In the genomic region with DNA sequence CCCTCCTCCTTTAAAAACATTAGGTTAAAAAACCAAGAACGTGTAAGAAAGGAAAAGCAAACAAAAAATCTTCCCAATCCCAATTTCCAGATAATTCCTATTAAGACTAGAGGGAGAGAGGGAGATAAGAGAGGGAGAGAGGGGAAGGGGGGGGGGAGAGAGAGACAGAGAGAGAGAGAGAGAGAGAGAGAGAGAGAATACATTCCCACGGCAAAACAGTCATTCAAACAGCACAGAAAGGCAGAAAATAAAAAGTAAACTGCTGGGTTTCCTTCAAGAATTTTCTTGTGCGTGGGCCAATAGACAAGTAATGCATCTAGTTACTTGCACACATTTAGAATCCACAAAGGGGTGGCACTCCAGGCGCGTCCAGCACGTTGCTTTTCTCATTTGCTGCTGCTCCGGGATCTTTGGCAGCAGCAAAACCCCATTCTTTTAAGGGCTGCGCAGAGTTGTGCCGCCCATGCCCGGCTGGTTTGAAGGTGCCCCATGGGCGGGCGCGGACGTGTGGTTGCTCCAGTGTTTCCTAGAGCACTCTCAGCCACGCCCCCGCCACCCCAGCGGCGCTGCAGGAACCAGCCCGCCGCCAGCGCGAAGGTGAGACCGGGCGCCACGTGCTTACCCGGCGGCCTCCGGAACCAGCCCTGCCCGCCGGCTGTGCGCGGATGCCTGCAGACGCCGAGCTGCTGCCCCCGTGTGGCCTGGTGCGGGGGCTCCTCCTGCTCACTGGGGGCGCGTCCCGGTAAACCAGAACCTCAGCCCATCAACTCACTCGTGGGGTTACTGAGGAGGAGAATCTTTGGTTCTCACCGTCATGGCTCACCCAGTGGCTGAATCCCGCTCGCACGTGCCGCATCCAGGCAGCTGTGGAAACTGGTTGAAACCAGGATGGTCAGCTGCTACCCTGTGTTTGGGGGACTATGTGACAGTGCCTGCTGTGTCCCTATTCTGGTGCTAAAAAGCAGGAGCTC, we compare ENCODE assay signal across 1 cellular context.
A peak's percentile ranks its signal among the peaks of the same experiment; 100 is the strongest.
TF ChIP-seq lines count a peak whose summit lies in the region.

No MANE protein-coding gene starts in this region.

TF ChIP-seq in WTC11, 78 proteins besides CTCF, POLR2A, EP300 and RAD21 (continued from another document):
- TF ChIP-seq, protein P1, sequence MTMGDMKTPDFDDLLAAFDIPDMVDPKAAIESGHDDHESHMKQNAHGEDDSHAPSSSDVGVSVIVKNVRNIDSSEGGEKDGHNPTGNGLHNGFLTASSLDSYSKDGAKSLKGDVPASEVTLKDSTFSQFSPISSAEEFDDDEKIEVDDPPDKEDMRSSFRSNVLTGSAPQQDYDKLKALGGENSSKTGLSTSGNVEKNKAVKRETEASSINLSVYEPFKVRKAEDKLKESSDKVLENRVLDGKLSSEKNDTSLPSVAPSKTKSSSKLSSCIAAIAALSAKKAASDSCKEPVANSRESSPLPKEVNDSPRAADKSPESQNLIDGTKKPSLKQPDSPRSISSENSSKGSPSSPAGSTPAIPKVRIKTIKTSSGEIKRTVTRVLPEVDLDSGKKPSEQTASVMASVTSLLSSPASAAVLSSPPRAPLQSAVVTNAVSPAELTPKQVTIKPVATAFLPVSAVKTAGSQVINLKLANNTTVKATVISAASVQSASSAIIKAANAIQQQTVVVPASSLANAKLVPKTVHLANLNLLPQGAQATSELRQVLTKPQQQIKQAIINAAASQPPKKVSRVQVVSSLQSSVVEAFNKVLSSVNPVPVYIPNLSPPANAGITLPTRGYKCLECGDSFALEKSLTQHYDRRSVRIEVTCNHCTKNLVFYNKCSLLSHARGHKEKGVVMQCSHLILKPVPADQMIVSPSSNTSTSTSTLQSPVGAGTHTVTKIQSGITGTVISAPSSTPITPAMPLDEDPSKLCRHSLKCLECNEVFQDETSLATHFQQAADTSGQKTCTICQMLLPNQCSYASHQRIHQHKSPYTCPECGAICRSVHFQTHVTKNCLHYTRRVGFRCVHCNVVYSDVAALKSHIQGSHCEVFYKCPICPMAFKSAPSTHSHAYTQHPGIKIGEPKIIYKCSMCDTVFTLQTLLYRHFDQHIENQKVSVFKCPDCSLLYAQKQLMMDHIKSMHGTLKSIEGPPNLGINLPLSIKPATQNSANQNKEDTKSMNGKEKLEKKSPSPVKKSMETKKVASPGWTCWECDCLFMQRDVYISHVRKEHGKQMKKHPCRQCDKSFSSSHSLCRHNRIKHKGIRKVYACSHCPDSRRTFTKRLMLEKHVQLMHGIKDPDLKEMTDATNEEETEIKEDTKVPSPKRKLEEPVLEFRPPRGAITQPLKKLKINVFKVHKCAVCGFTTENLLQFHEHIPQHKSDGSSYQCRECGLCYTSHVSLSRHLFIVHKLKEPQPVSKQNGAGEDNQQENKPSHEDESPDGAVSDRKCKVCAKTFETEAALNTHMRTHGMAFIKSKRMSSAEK (CRISPR knock-in tag; IDR thresholded peaks at IDR 0.05; ENCODE audit: borderline replicate concordance): no peak
- TF ChIP-seq, protein P2, sequence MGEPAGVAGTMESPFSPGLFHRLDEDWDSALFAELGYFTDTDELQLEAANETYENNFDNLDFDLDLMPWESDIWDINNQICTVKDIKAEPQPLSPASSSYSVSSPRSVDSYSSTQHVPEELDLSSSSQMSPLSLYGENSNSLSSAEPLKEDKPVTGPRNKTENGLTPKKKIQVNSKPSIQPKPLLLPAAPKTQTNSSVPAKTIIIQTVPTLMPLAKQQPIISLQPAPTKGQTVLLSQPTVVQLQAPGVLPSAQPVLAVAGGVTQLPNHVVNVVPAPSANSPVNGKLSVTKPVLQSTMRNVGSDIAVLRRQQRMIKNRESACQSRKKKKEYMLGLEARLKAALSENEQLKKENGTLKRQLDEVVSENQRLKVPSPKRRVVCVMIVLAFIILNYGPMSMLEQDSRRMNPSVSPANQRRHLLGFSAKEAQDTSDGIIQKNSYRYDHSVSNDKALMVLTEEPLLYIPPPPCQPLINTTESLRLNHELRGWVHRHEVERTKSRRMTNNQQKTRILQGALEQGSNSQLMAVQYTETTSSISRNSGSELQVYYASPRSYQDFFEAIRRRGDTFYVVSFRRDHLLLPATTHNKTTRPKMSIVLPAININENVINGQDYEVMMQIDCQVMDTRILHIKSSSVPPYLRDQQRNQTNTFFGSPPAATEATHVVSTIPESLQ (CRISPR knock-in tag; IDR thresholded peaks at IDR 0.05): peak; percentile 90
- TF ChIP-seq, protein P3, sequence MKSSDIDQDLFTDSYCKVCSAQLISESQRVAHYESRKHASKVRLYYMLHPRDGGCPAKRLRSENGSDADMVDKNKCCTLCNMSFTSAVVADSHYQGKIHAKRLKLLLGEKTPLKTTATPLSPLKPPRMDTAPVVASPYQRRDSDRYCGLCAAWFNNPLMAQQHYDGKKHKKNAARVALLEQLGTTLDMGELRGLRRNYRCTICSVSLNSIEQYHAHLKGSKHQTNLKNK (CRISPR knock-in tag; IDR thresholded peaks at IDR 0.05): no peak
